ENCODE assay signal across 13 cellular contexts in the genomic region with DNA sequence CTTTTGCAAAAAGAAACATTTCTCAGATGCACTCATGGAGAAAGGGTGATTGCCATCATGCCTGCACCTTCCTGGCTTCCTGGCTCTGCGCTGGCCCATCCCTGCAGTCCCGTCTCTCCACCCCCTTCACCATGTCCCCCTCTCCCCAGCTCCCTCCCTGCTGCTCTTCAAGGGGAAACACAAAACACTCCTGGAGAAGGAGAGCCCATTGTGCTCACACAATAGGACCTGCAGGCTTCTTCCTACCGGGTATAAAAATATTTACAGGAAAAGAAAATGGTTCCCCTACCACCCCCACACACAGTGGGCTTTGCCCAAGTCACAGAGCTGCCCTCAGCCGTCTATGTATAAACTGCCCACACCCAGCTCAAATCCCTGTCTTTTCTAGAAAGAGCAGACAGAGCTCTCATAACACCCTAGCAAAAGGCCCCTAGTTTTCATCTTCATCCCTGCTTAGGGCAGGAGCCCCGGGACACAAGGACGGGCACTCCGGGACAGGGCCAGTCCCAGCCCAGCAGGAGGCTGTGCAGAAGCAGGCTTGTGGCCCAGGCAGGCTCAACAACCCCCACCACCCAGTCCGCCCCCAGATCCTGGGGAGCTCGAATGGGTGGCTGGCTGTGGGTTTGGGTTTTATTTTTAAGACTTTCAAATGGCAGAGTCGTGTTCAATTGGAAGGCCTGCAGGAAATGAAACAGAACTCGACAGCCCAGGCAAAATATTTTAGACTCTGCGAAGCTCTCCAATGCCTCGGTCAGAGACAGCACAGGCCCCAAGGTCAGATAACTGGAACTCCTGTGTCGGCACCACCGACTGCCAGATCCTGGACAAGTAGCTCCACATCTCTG.
DNase-seq lines count a peak whose midpoint lies in the region; FAIRE-seq and TF ChIP-seq lines count a peak whose summit lies in the region.
"Had no signal": no experiment of that assay in that cellular context is flagged by ENCODE, and none has a peak within 500 bp of the region (broad histone marks: within the 10 kb centered on the region; RNA-seq: fewer than 3 reads in every experiment).

No MANE protein-coding gene starts in this region.

- H3K27me3 ChIP-seq in mesendoderm (ENCODE audit: insufficient read depth, low read length, poor library complexity) (no peaks in the 10 kb centered on the region), tibial artery (no peaks in the 10 kb centered on the region)

- FAIRE-seq in frontal cortex (lab: Jason Lieb, UNC), result no peak

- peaks cover 0 to 4% (median 1%) of the 10 kb centered on the region in 3 donors for H3K9me3 ChIP-seq in tibial artery

- no peak overlapping the region for H2AK5ac ChIP-seq in mesendoderm (ENCODE audit: low read length)

- H3K27ac Mint-ChIP-seq in dendritic cell treated with granulocyte-macrophage colony-stimulating factor and Interleukin-4, amounts not matched to agents 40 ng/mL and 50 ng/mL, for 4 days, result peak overlapping the region; percentile 17

- H3K36me3 ChIP-seq in mesendoderm (ENCODE audit: control insufficient read depth, insufficient read depth, low read length) (peaks cover 3% of the 10 kb centered on the region), tibial artery (peaks cover 31 to 80% (median 46%) of the 10 kb centered on the region in 3 donors)

- no peak overlapping the region for H3K4ac ChIP-seq in mesendoderm (ENCODE audit: low read depth, low read length)

- no peak overlapping the region for H4K8ac ChIP-seq in mesendoderm (ENCODE audit: low read depth, low read length)

- H3K4me1 ChIP-seq in mesendoderm (ENCODE audit: control insufficient read depth, low read depth, low read length) (peaks cover 2% of the 10 kb centered on the region), tibial artery (peaks cover 0 to 29% (median 7%) of the 10 kb centered on the region in 4 donors)

- H3K9ac ChIP-seq in mesendoderm (ENCODE audit: low read length), result no peak overlapping the region

- peaks cover 9% of the 10 kb centered on the region for H3K9me3 Mint-ChIP-seq in dendritic cell treated with granulocyte-macrophage colony-stimulating factor and Interleukin-4, amounts not matched to agents 40 ng/mL and 50 ng/mL, for 4 days

- H2BK5ac ChIP-seq in mesendoderm (ENCODE audit: low read length), result no peak overlapping the region

- no peaks in the 10 kb centered on the region for H3K79me1 ChIP-seq in mesendoderm (ENCODE audit: low read length)

- no peak overlapping the region for H3K18ac ChIP-seq in mesendoderm (ENCODE audit: low read length)

- H3K27me3 Mint-ChIP-seq in dendritic cell treated with granulocyte-macrophage colony-stimulating factor and Interleukin-4, amounts not matched to agents 40 ng/mL and 50 ng/mL, for 4 days, result no peaks in the 10 kb centered on the region
- H3K27me3 Mint-ChIP-seq: naive B cell had no signal

- no peak overlapping the region for H3K23ac ChIP-seq in mesendoderm (ENCODE audit: low read length)

- H3K27ac ChIP-seq in mesendoderm (ENCODE audit: low read depth, low read length), result no peak overlapping the region
- H3K27ac ChIP-seq in tibial artery, result peak overlapping the region; percentile 52 to 66

- H3K56ac ChIP-seq in mesendoderm (ENCODE audit: low read length), result peak overlapping the region; percentile 34

- peaks cover 53% of the 10 kb centered on the region for H3K4me1 Mint-ChIP-seq in dendritic cell treated with granulocyte-macrophage colony-stimulating factor and Interleukin-4, amounts not matched to agents 40 ng/mL and 50 ng/mL, for 4 days (ENCODE audit: low read depth)
- H3K4me1 Mint-ChIP-seq: naive B cell had no signal

- no peak overlapping the region for H3K4me3 Mint-ChIP-seq in dendritic cell treated with granulocyte-macrophage colony-stimulating factor and Interleukin-4, amounts not matched to agents 40 ng/mL and 50 ng/mL, for 4 days

- no peaks in the 10 kb centered on the region for H3K79me2 ChIP-seq in mesendoderm (ENCODE audit: control insufficient read depth, insufficient read depth, low read length)

- intact Hi-C loops in dendritic cell treated with granulocyte-macrophage colony-stimulating factor and Interleukin-4, amounts not matched to agents 40 ng/mL and 50 ng/mL, for 4 days (cut with micrococcal nuclease), result loop anchor here (5.0 to 10.0 kb wide), 2 partner anchors 54 to 206 kb away; a partner anchor contains a TSS
- intact Hi-C loops in tibial artery (cut with DNase I; ENCODE audit: low total_unique reads), result no loop called here

- no peak overlapping the region for H2BK120ac ChIP-seq in mesendoderm (ENCODE audit: low read depth, low read length)

- H2BK15ac ChIP-seq in mesendoderm (replicated peaks; ENCODE audit: low read depth), result no peak overlapping the region

- no peak overlapping the region for H3K4me3 ChIP-seq in mesendoderm (ENCODE audit: low read length)
- no peak overlapping the region for H3K4me3 ChIP-seq in tibial artery

- H3K36me3 Mint-ChIP-seq in dendritic cell treated with granulocyte-macrophage colony-stimulating factor and Interleukin-4, amounts not matched to agents 40 ng/mL and 50 ng/mL, for 4 days (ENCODE audit: low read depth), result peaks cover 100% of the 10 kb centered on the region

- DNase-seq in NCI-H2029 (lab: John Stamatoyannopoulos, UW), result peak; percentile 55
- no peak for DNase-seq in NCI-H2029 treated with DMSO at 0.1 percent for 48 hours (lab: John Stamatoyannopoulos, UW)
- DNase-seq in mesendoderm, result peak; percentile 59
- DNase-seq in tibial artery, result no peak
- no peak for DNase-seq in frontal cortex (ENCODE audit: low spot score in 2 of 2)
- no peak for DNase-seq in HCEC 1CT
- DNase-seq in NK-92 (lab: John Stamatoyannopoulos, UW; ENCODE audit: unreplicated experiment), result no peak
- DNase-seq: activated CD4-positive, CD25-positive, alpha-beta regulatory T cell treated with anti-CD3 and anti-CD28 coated beads, Interleukin-2, amount 50 U/mL, for 72 hours; activated gamma-delta T cell; DMS79 treated with DMSO at 0.1 percent for 48 hours; effector CD8-positive, alpha-beta T cell; naive B cell had no signal

- no peak overlapping the region for H4K5ac ChIP-seq in mesendoderm (ENCODE audit: low read length)

- no CpG with 5 or more reads among the region's 15 CpGs for WGBS in mesendoderm (ENCODE audit: extremely low coverage, insufficient coverage, low lambda C conversion rate)

- no peak overlapping the region for H3K4me2 ChIP-seq in mesendoderm (ENCODE audit: low read length)

- TF ChIP-seq CTCF in tibial artery (IDR thresholded peaks at IDR 0.05), result no peak

Comparison
In these comparisons a context has a peak if more than half of its experiments do, and no peak if none do; other contexts are left out.
1. DNase-seq: peak in NCI-H2029 (single experiment) and mesendoderm (single experiment); none in NCI-H2029 treated with DMSO at 0.1 percent for 48 hours (single experiment), tibial artery (0 of 2), frontal cortex (0 of 2), HCEC 1CT (single experiment) and NK-92 (single experiment).